24 cellular contexts compared by ENCODE assay signal in genomic region chr3:30695302-30696061, GRCh38.
DNase-seq lines count a peak whose midpoint lies in the region; ATAC-seq and TF ChIP-seq lines count a peak whose summit lies in the region.
"Had no signal": no experiment of that assay in that cellular context is flagged by ENCODE, and none has a peak within 500 bp of the region (broad histone marks: within the 10 kb centered on the region; RNA-seq: fewer than 3 reads in every experiment).

No MANE protein-coding gene starts in this region.

- H3K4me3 Mint-ChIP-seq in activated CD8-positive, alpha-beta T cell treated with anti-CD3 and anti-CD28 coated beads, Interleukin-2, amount 10 ng/mL, durations not matched to agents 7 days and 5 days = no peak overlapping the region
- H3K4me3 Mint-ChIP-seq in stimulated activated naive CD8-positive, alpha-beta T cell treated with anti-CD3 and anti-CD28 coated beads, Interleukin-15, amount 100 ng/mL, for 72 hours = no peak overlapping the region
- H3K4me3 Mint-ChIP-seq: activated CD4-positive, alpha-beta memory T cell treated with anti-CD3 and anti-CD28 coated beads, Interleukin-2, amount 10 ng/mL, durations not matched to agents 7 days and 5 days; CD4-positive, alpha-beta memory T cell; T-helper 1 cell treated with Interleukin-12 subunit alpha and Interleukin-12 subunit beta and Interleukin-4 antibody, amounts not matched to agents 30 μg/mL and 1 μg/mL, for 36 hours had no signal

- H3K36me3 ChIP-seq in left ventricle myocardium inferior (peaks cover 59% of the 10 kb centered on the region), iPS-20b (ENCODE audit: insufficient read depth, low read depth, low read length) (peaks cover 10% of the 10 kb centered on the region; the same call in 1 of the 2 replicates), colonic mucosa (no peaks in the 10 kb centered on the region)
- H3K36me3 ChIP-seq: WERI-Rb-1 had no signal

- no peak for ATAC-seq in left ventricle myocardium superior
- no peak for ATAC-seq in activated CD8-positive, alpha-beta T cell treated with anti-CD3 and anti-CD28 coated beads, Interleukin-2, amount 10 ng/mL, durations not matched to agents 7 days and 5 days
- no peak for ATAC-seq in stimulated activated naive CD8-positive, alpha-beta T cell treated with anti-CD3 and anti-CD28 coated beads, Interleukin-15, amount 100 ng/mL, for 72 hours
- ATAC-seq: HCT116 had no signal

- H3K36me3 Mint-ChIP-seq in activated CD8-positive, alpha-beta T cell treated with anti-CD3 and anti-CD28 coated beads, Interleukin-2, amount 10 ng/mL, durations not matched to agents 7 days and 5 days (ENCODE audit: low read depth) = peaks cover 74% of the 10 kb centered on the region

- H3K4me1 Mint-ChIP-seq in activated CD8-positive, alpha-beta T cell treated with anti-CD3 and anti-CD28 coated beads, Interleukin-2, amount 10 ng/mL, durations not matched to agents 7 days and 5 days (ENCODE audit: low read depth) = peaks cover 31% of the 10 kb centered on the region
- H3K4me1 Mint-ChIP-seq in stimulated activated naive CD8-positive, alpha-beta T cell treated with anti-CD3 and anti-CD28 coated beads, Interleukin-15, amount 100 ng/mL, for 72 hours = peaks cover 70% of the 10 kb centered on the region

- H3K9ac ChIP-seq in iPS-20b (ENCODE audit: low read depth, low read length) (no peak overlapping the region), colonic mucosa (ENCODE audit: low read depth in 2 of 2, low read length in 2 of 2) (no peak overlapping the region)

- POLR2A ChIA-PET in activated CD8-positive, alpha-beta T cell treated with anti-CD3 and anti-CD28 coated beads, Interleukin-2, amount 10 ng/mL, durations not matched to agents 7 days and 5 days (lab: Charles Lee) = interaction anchor here (0.6 kb wide), 1 partner anchor 328 kb away, joined by 4 read pairs; no protein-coding TSS in a partner anchor

- no peak for TF ChIP-seq CTCF in left ventricle myocardium inferior (IDR thresholded peaks at IDR 0.05; ENCODE audit: borderline replicate concordance)
- no peak for TF ChIP-seq CTCF in colonic mucosa (IDR thresholded peaks at IDR 0.05)

- H3K4me3 ChIP-seq in left ventricle myocardium inferior (no peak overlapping the region), iPS-20b (ENCODE audit: low read length) (no peak overlapping the region), colonic mucosa (no peak overlapping the region)
- H3K4me3 ChIP-seq: SJCRH30, spleen had no signal

- intact Hi-C loops in left ventricle myocardium inferior (cut with micrococcal nuclease) = loop anchor here (10.0 kb wide), 1 partner anchor 501 kb away; no protein-coding TSS in a partner anchor
- intact Hi-C loops in left ventricle myocardium superior (cut with micrococcal nuclease) = loop anchor here (10.0 kb wide), 2 partner anchors 381 to 581 kb away; no protein-coding TSS in a partner anchor
- intact Hi-C loops in colonic mucosa (cut with DNase I) = loop anchor here (10.0 kb wide), 1 partner anchor 491 kb away; no protein-coding TSS in a partner anchor

- H3K27ac ChIP-seq in left ventricle myocardium inferior (replicated peaks) (peak overlapping the region; percentile 76), iPS-20b (ENCODE audit: low read length) (peak overlapping the region; percentile 5), colonic mucosa (no peak overlapping the region)
- H3K27ac ChIP-seq: SJCRH30, WERI-Rb-1 had no signal

- H3K27ac Mint-ChIP-seq in activated CD8-positive, alpha-beta T cell treated with anti-CD3 and anti-CD28 coated beads, Interleukin-2, amount 10 ng/mL, durations not matched to agents 7 days and 5 days = peak overlapping the region; percentile 22
- H3K27ac Mint-ChIP-seq in stimulated activated naive CD8-positive, alpha-beta T cell treated with anti-CD3 and anti-CD28 coated beads, Interleukin-15, amount 100 ng/mL, for 72 hours = peak overlapping the region; percentile 37 to 71
- H3K27ac Mint-ChIP-seq: activated CD4-positive, alpha-beta memory T cell treated with anti-CD3 and anti-CD28 coated beads, Interleukin-2, amount 10 ng/mL, durations not matched to agents 7 days and 5 days; activated T-helper 2 cell treated with anti-CD3 and anti-CD28 coated beads, Interferon-gamma antibody, Interleukin-2, Interleukin-4, amounts not matched to agents 10 μg/mL and 5 μg/mL and 100 μg/mL, durations not matched to agents 14 hours and 24 hours and 36 hours; progenitor cell of endocrine pancreas; T-helper 1 cell treated with Interleukin-12 subunit alpha and Interleukin-12 subunit beta and Interleukin-4 antibody, amounts not matched to agents 30 μg/mL and 1 μg/mL, for 36 hours had no signal

- no peaks in the 10 kb centered on the region for H3K9me3 Mint-ChIP-seq in activated CD8-positive, alpha-beta T cell treated with anti-CD3 and anti-CD28 coated beads, Interleukin-2, amount 10 ng/mL, durations not matched to agents 7 days and 5 days (ENCODE audit: insufficient read depth)
- no peaks in the 10 kb centered on the region for H3K9me3 Mint-ChIP-seq in stimulated activated naive CD8-positive, alpha-beta T cell treated with anti-CD3 and anti-CD28 coated beads, Interleukin-15, amount 100 ng/mL, for 72 hours
- H3K9me3 Mint-ChIP-seq: activated CD4-positive, alpha-beta memory T cell treated with anti-CD3 and anti-CD28 coated beads, Interleukin-2, amount 10 ng/mL, durations not matched to agents 7 days and 5 days; activated T-helper 2 cell treated with anti-CD3 and anti-CD28 coated beads, Interferon-gamma antibody, Interleukin-2, Interleukin-4, amounts not matched to agents 10 μg/mL and 5 μg/mL and 100 μg/mL, durations not matched to agents 14 hours and 24 hours and 36 hours; CD4-positive, alpha-beta memory T cell; T-helper 1 cell treated with Interleukin-12 subunit alpha and Interleukin-12 subunit beta and Interleukin-4 antibody, amounts not matched to agents 30 μg/mL and 1 μg/mL, for 36 hours had no signal

- CTCF ChIA-PET in activated CD8-positive, alpha-beta T cell treated with anti-CD3 and anti-CD28 coated beads, Interleukin-2, amount 10 ng/mL, durations not matched to agents 7 days and 5 days (lab: Charles Lee) = interaction anchor here (1.0 to 5.4 kb wide), 10 partner anchors 9 to 654 kb away, joined by 3 to 27 read pairs (median 10); no protein-coding TSS in a partner anchor

- H3K27me3 ChIP-seq in left ventricle myocardium inferior (ENCODE audit: low read depth) = no peaks in the 10 kb centered on the region
- no peaks in the 10 kb centered on the region for H3K27me3 ChIP-seq in iPS-20b (ENCODE audit: insufficient read depth, low read length)
- no peaks in the 10 kb centered on the region for H3K27me3 ChIP-seq in colonic mucosa
- H3K27me3 ChIP-seq: SJCRH30, spleen had no signal

- no peaks in the 10 kb centered on the region for H3K27me3 Mint-ChIP-seq in activated CD8-positive, alpha-beta T cell treated with anti-CD3 and anti-CD28 coated beads, Interleukin-2, amount 10 ng/mL, durations not matched to agents 7 days and 5 days (ENCODE audit: low read depth)
- no peaks in the 10 kb centered on the region for H3K27me3 Mint-ChIP-seq in stimulated activated naive CD8-positive, alpha-beta T cell treated with anti-CD3 and anti-CD28 coated beads, Interleukin-15, amount 100 ng/mL, for 72 hours
- H3K27me3 Mint-ChIP-seq: activated CD4-positive, alpha-beta memory T cell treated with anti-CD3 and anti-CD28 coated beads, Interleukin-2, amount 10 ng/mL, durations not matched to agents 7 days and 5 days; CD4-positive, alpha-beta memory T cell; progenitor cell of endocrine pancreas had no signal

- H3K4me1 ChIP-seq in left ventricle myocardium inferior = peaks cover 70% of the 10 kb centered on the region
- H3K4me1 ChIP-seq in iPS-20b (ENCODE audit: insufficient read depth, low read length) = peaks cover 30% of the 10 kb centered on the region
- H3K4me1 ChIP-seq in colonic mucosa = no peaks in the 10 kb centered on the region
- H3K4me1 ChIP-seq: SJCRH30 had no signal

- H3K9me3 ChIP-seq in left ventricle myocardium inferior (replicated peaks) (no peaks in the 10 kb centered on the region), iPS-20b (ENCODE audit: insufficient read depth, low read depth, low read length) (no peaks in the 10 kb centered on the region), colonic mucosa (no peaks in the 10 kb centered on the region)
- H3K9me3 ChIP-seq: SJCRH30, spleen had no signal

- no peak for DNase-seq in left ventricle myocardium inferior
- DNase-seq in left ventricle myocardium superior = no peak
- no peak for DNase-seq in activated CD8-positive, alpha-beta T cell treated with anti-CD3 and anti-CD28 coated beads, Interleukin-2, amount 10 ng/mL, durations not matched to agents 7 days and 5 days
- DNase-seq in stimulated activated naive CD8-positive, alpha-beta T cell treated with anti-CD3 and anti-CD28 coated beads, Interleukin-15, amount 100 ng/mL, for 72 hours = no peak
- DNase-seq in colonic mucosa = no peak
- no peak for DNase-seq in mesenteric fat pad (ENCODE audit: low spot score)
- no peak for DNase-seq in AML-193 (lab: John Stamatoyannopoulos, UW)
- DNase-seq: activated CD4-positive, alpha-beta memory T cell treated with anti-CD3 and anti-CD28 coated beads, Interleukin-2, amount 10 ng/mL, durations not matched to agents 7 days and 5 days; aorta; CD4-positive, alpha-beta memory T cell; DMS79; effector memory CD4-positive, alpha-beta T cell; islet precursor cell; NCI-H1694; NCI-H2227 treated with DMSO at 0.1 percent for 48 hours; NCI-H82; SJCRH30; spleen; WERI-Rb-1 had no signal
